23 cellular contexts compared by ENCODE assay signal in genomic region chr6:149242883-149243282, GRCh38.
A peak's percentile ranks its signal among the peaks of the same experiment; 100 is the strongest.
DNase-seq lines count a peak whose midpoint lies in the region; ATAC-seq and TF ChIP-seq lines count a peak whose summit lies in the region.
"Had no signal": no experiment of that assay in that cellular context is flagged by ENCODE, and none has a peak within 500 bp of the region (broad histone marks: within the 10 kb centered on the region; RNA-seq: fewer than 3 reads in every experiment).

No MANE protein-coding gene starts in this region.

- H4K20me1 ChIP-seq in IMR-90 (ENCODE audit: insufficient read depth, low read length): no peaks in the 10 kb centered on the region
- H4K20me1 ChIP-seq: BLaER1 had no signal

- TF ChIP-seq CTCF in IMR-90 (conservative IDR thresholded peaks at IDR 0.05; ENCODE audit: low read depth, low read length): no peak

- in situ Hi-C loops in IMR-90 (cut with MboI; ENCODE audit: low sequenced_read_pairs): no loop called here

- H3K27ac ChIP-seq in IMR-90 (ENCODE audit: insufficient read depth, low read length) (no peak overlapping the region), mesenchymal stem cell (ENCODE audit: low read length, poor library complexity, severe bottlenecking) (no peak overlapping the region)
- H3K27ac ChIP-seq: BLaER1, heart left ventricle, KMS-11, spleen, vagina had no signal

- no peak overlapping the region for H2AK9ac ChIP-seq in IMR-90 (replicated peaks; ENCODE audit: low read depth, low read length, poor library complexity)

- H2AK5ac ChIP-seq in IMR-90 (ENCODE audit: low read depth, low read length) (no peak overlapping the region), mesenchymal stem cell (ENCODE audit: low read length, severe bottlenecking) (no peak overlapping the region)

- no peak overlapping the region for H3K4me3 ChIP-seq in IMR-90 (ENCODE audit: insufficient read depth, low read depth, low read length)
- no peak overlapping the region for H3K4me3 ChIP-seq in mesenchymal stem cell (ENCODE audit: insufficient read depth in 1 of 2, low read depth in 1 of 2, low read length in 2 of 2)
- H3K4me3 ChIP-seq: BLaER1, heart left ventricle, spleen, vagina had no signal

- H2AFZ ChIP-seq in IMR-90 (replicated peaks; ENCODE audit: low read length, poor library complexity) (no peak overlapping the region), mesenchymal stem cell (ENCODE audit: low read depth, low read length) (no peak overlapping the region)

- TF ChIP-seq RAD21 in IMR-90 (IDR thresholded peaks at IDR 0.05; ENCODE audit: low read length): no peak

- H3K36me3 ChIP-seq in IMR-90 (ENCODE audit: control insufficient read depth, insufficient read depth, low read length) (no peaks in the 10 kb centered on the region), mesenchymal stem cell (ENCODE audit: control insufficient read depth in 1 of 2, insufficient read depth in 2 of 2, low read depth in 1 of 2, low read length in 2 of 2) (no peaks in the 10 kb centered on the region)
- H3K36me3 ChIP-seq: BLaER1, heart left ventricle, spleen, vagina had no signal

- H3K9me3 ChIP-seq in IMR-90 (ENCODE audit: control insufficient read depth, insufficient read depth, low read length): peaks cover 15% of the 10 kb centered on the region
- peaks cover 38% of the 10 kb centered on the region for H3K9me3 ChIP-seq in mesenchymal stem cell (ENCODE audit: control insufficient read depth, low read length)
- H3K9me3 ChIP-seq: vagina had no signal

- H4K8ac ChIP-seq in IMR-90 (ENCODE audit: low read depth in 2 of 2, low read length in 2 of 2): no peak overlapping the region
- H4K8ac ChIP-seq in mesenchymal stem cell (ENCODE audit: low read length): no peak overlapping the region

- H2BK5ac ChIP-seq in IMR-90 (ENCODE audit: low read depth, low read length, poor library complexity, severe bottlenecking) (no peak overlapping the region), mesenchymal stem cell (ENCODE audit: low read depth, low read length, poor library complexity, severe bottlenecking) (no peak overlapping the region)

- peak overlapping the region; percentile 43; the same call in 1 of the 2 replicates for H3K4me2 ChIP-seq in IMR-90 (ENCODE audit: low read depth, low read length)
- H3K4me2 ChIP-seq in mesenchymal stem cell (ENCODE audit: low read length, poor library complexity, severe bottlenecking): no peak overlapping the region
- H3K4me2 ChIP-seq: BLaER1, KMS-11 had no signal

- H3K14ac ChIP-seq in IMR-90 (replicated peaks; ENCODE audit: low read depth, low read length) (no peak overlapping the region), mesenchymal stem cell (ENCODE audit: low read length in 2 of 2) (no peak overlapping the region)

- no peak overlapping the region for H3K4ac ChIP-seq in IMR-90 (ENCODE audit: low read depth, low read length)
- no peak overlapping the region for H3K4ac ChIP-seq in mesenchymal stem cell (ENCODE audit: low read depth in 1 of 2, low read length in 2 of 2)

- no peak overlapping the region for H2BK20ac ChIP-seq in IMR-90 (ENCODE audit: low read depth, low read length)

- H2BK120ac ChIP-seq in IMR-90 (ENCODE audit: low read depth, low read length) (peak overlapping the region; percentile 45), mesenchymal stem cell (ENCODE audit: low read depth, low read length) (no peak overlapping the region)

- POLR2A ChIA-PET in IMR-90 (lab: Charles Lee; ENCODE audit: unreplicated experiment): no interaction called here

- H3K56ac ChIP-seq in IMR-90 (ENCODE audit: extremely low read depth, insufficient read depth, low read length): no peak overlapping the region

- H3K23ac ChIP-seq in IMR-90 (ENCODE audit: low read depth, low read length) (no peak overlapping the region), mesenchymal stem cell (ENCODE audit: low read length in 2 of 2) (no peak overlapping the region)

- dilution Hi-C loops in IMR-90 (cut with HindIII; ENCODE audit: low sequenced_read_pairs, unreplicated experiment): no loop called here

- H2BK12ac ChIP-seq in mesenchymal stem cell (ENCODE audit: low read length in 2 of 2): no peak overlapping the region

- H3K9me1 ChIP-seq in IMR-90 (ENCODE audit: insufficient read depth, low read length): 0 out of 2 replicates have a peak, but pooled peaks cover 2% of the 10 kb centered on the region

- H3K4me1 ChIP-seq in IMR-90 (ENCODE audit: control insufficient read depth, insufficient read depth, low read length) (peaks cover 3% of the 10 kb centered on the region), mesenchymal stem cell (ENCODE audit: control insufficient read depth, insufficient read depth, low read depth, low read length) (peaks cover 2% of the 10 kb centered on the region)
- H3K4me1 ChIP-seq: vagina had no signal

- H4K5ac ChIP-seq in IMR-90 (ENCODE audit: low read depth, low read length): no peak overlapping the region

- H3K18ac ChIP-seq in IMR-90 (ENCODE audit: low read depth, low read length) (peak overlapping the region; percentile 9; the same call in 1 of the 2 replicates), mesenchymal stem cell (ENCODE audit: low read depth in 1 of 2, low read length in 2 of 2) (no peak overlapping the region)

- H2BK15ac ChIP-seq in IMR-90 (ENCODE audit: low read depth, low read length): no peak overlapping the region
- H2BK15ac ChIP-seq in mesenchymal stem cell (ENCODE audit: low read depth, poor library complexity, severe bottlenecking): no peak overlapping the region

- WGBS in IMR-90 (ENCODE audit: extremely low coverage in 2 of 2, insufficient read length in 1 of 2), 2 experiments: no CpG with 5 or more reads among the region's 5 CpGs
- 33% methylated on average over 5 of the region's 5 CpGs for WGBS in mesenchymal stem cell

- no peaks in the 10 kb centered on the region for H3K79me1 ChIP-seq in IMR-90 (ENCODE audit: low read depth in 1 of 2, low read length in 2 of 2)
- H3K79me1 ChIP-seq in mesenchymal stem cell (replicated peaks; ENCODE audit: low read length, poor library complexity, severe bottlenecking): no peaks in the 10 kb centered on the region

- no peak for TF ChIP-seq POLR2A in IMR-90 (IDR thresholded peaks at IDR 0.05; ENCODE audit: low read depth, low read length)

- H3K9ac ChIP-seq in IMR-90 (ENCODE audit: low read depth, low read length): no peak overlapping the region
- no peak overlapping the region for H3K9ac ChIP-seq in mesenchymal stem cell (ENCODE audit: low read length)
- H3K9ac ChIP-seq: BLaER1, KMS-11 had no signal

- H4K91ac ChIP-seq in IMR-90 (ENCODE audit: insufficient read depth, low read depth, low read length) (no peak overlapping the region), mesenchymal stem cell (ENCODE audit: low read length) (no peak overlapping the region)

- H3K27me3 ChIP-seq in IMR-90 (ENCODE audit: control insufficient read depth, insufficient read depth, low read length): peaks cover 4% of the 10 kb centered on the region
- no peaks in the 10 kb centered on the region for H3K27me3 ChIP-seq in mesenchymal stem cell (ENCODE audit: control insufficient read depth in 1 of 2, insufficient read depth in 1 of 2, low read length in 2 of 2)
- H3K27me3 ChIP-seq: BLaER1, heart left ventricle, spleen, vagina had no signal

- ATAC-seq in IMR-90 (ENCODE audit: low read depth) (peak; percentile 83), GM18861 (IDR thresholded peaks at IDR 0.05; ENCODE audit: unreplicated experiment) (no peak), GM21515 (IDR thresholded peaks at IDR 0.05; ENCODE audit: unreplicated experiment) (no peak)
- ATAC-seq: activated CD8-positive, alpha-beta memory T cell treated with anti-CD3 and anti-CD28 coated beads, Interleukin-2, amount 10 ng/mL, durations not matched to agents 7 days and 5 days; activated naive CD8-positive, alpha-beta T cell treated with anti-CD3 and anti-CD28 coated beads, Interleukin-2, amount 50 U/mL, for 24 hours; heart left ventricle; left ventricle myocardium superior; right cardiac atrium; stimulated activated naive CD8-positive, alpha-beta T cell treated with anti-CD3 and anti-CD28 coated beads, Interleukin-15, amount 100 ng/mL, for 72 hours had no signal

- BruUV-seq in IMR-90 (replicated peaks; lab: Mats Ljungman, UMichigan): no TSS peak

- peak; percentile 24 for DNase-seq in AG20443 (ENCODE audit: low spot score)
- DNase-seq in IMR-90: peak; percentile 53
- peak; percentile 51 for DNase-seq in astrocyte of the hippocampus (ENCODE audit: low read depth, low spot score)
- peak; percentile 11 for DNase-seq in glomerular visceral epithelial cell (ENCODE audit: extremely low spot score)
- no peak for DNase-seq in mesenchymal stem cell
- no peak for DNase-seq in activated CD4-positive, CD25-positive, alpha-beta regulatory T cell treated with anti-CD3 and anti-CD28 coated beads, Interleukin-2, amount 50 U/mL, for 72 hours
- DNase-seq: activated B cell treated with CpG ODN at 0.5 μM for 24 hours; activated CD8-positive, alpha-beta memory T cell treated with anti-CD3 and anti-CD28 coated beads, Interleukin-2, amount 10 ng/mL, durations not matched to agents 7 days and 5 days; activated naive CD8-positive, alpha-beta T cell treated with anti-CD3 and anti-CD28 coated beads, Interleukin-2, amount 50 U/mL, for 24 hours; activated T-cell treated with anti-CD3 and anti-CD28 coated beads, Interleukin-2, amount 50 U/mL, for 48 hours; heart left ventricle; left ventricle myocardium superior; NCI-H1436 treated with DMSO at 0.1 percent for 48 hours; NCI-H345; NCI-H69; right cardiac atrium; spleen; stimulated activated naive CD8-positive, alpha-beta T cell treated with anti-CD3 and anti-CD28 coated beads, Interleukin-15, amount 100 ng/mL, for 72 hours had no signal

- CTCF ChIA-PET in IMR-90 (lab: Yijun Ruan, JAX): no interaction called here

- intact Hi-C loops in IMR-90 (cut with micrococcal nuclease): no loop called here

TF ChIP-seq in IMR-90, 13 proteins besides CTCF, POLR2A, EP300 and RAD21:
- TF ChIP-seq MAZ (IDR thresholded peaks at IDR 0.05; ENCODE audit: borderline replicate concordance, low read depth, low read length): no peak
- TF ChIP-seq MAFK (IDR thresholded peaks at IDR 0.05; ENCODE audit: low read depth, low read length): no peak
- no peak for TF ChIP-seq MXI1 (IDR thresholded peaks at IDR 0.05; ENCODE audit: borderline replicate concordance, low read depth, low read length)
- no peak for TF ChIP-seq NFE2L2 (IDR thresholded peaks at IDR 0.05; ENCODE audit: low read depth, low read length)
- no peak for TF ChIP-seq FOS (IDR thresholded peaks at IDR 0.05; ENCODE audit: low read depth, low read length)
- no peak for TF ChIP-seq RFX5 (IDR thresholded peaks at IDR 0.05; ENCODE audit: low read depth, low read length)
- no peak for TF ChIP-seq CEBPB (IDR thresholded peaks at IDR 0.05; ENCODE audit: low read depth, low read length)
- no peak for TF ChIP-seq BHLHE40 (IDR thresholded peaks at IDR 0.05; ENCODE audit: low read depth, low read length)

Comparison
In these comparisons a context has a peak if more than half of its experiments do, and no peak if none do; other contexts are left out.
1. DNase-seq: peak in AG20443 (single experiment), IMR-90 (single experiment), astrocyte of the hippocampus (single experiment) and glomerular visceral epithelial cell (single experiment); none in mesenchymal stem cell (single experiment) and activated CD4-positive, CD25-positive, alpha-beta regulatory T cell treated with anti-CD3 and anti-CD28 coated beads, Interleukin-2, amount 50 U/mL, for 72 hours (single experiment).